8 cellular contexts compared by ENCODE assay signal in the genomic region with DNA sequence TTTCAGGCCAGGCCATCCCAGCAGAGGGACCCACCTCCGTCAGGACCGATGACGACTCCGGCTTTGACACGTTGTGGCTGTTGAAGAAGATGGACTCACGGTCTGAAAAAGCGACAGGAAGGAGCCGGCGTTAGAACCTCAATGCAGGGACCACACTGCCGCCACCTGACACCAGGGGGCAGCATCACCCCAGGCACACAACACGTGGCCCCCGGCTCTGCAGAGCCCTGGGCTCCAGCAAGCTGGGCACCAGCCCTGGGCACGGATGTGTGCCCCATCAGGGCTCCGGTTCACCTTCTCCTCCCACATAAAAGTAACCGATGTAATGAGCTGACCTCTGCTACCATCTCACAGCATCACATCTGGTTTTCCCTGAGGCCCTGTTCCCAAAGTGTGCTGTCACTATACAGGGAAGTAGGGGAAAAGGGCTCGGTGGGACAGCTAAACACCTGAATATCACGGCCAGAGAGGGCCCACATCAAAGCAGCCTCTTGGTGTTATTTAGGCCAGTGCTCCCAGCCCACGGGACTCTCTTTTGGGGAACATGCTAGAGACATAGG. TPM values are rescaled to one million over a fixed set of nuclear protein-coding genes. Genes with fewer than 3 reads are reported as not detected.
A peak's percentile ranks its signal among the peaks of the same experiment; 100 is the strongest.
DNase-seq lines count a peak whose midpoint lies in the region; ATAC-seq, FAIRE-seq and TF ChIP-seq lines count a peak whose summit lies in the region.

No MANE protein-coding gene starts in this region.

- peak; percentile 97 for TF ChIP-seq RAD21 in HepG2 (CRISPR knock-in tag; IDR thresholded peaks at IDR 0.05)

- peak; percentile 55 to 85 for DNase-seq in NCI-H446 (lab: John Stamatoyannopoulos, UW)
- DNase-seq in NCI-H446 treated with DMSO at 0.1 percent for 48 hours (lab: John Stamatoyannopoulos, UW) = no peak
- DNase-seq in NCI-H345 treated with DMSO at 0.1 percent for 48 hours (lab: John Stamatoyannopoulos, UW; ENCODE audit: unreplicated experiment) = peak; percentile 21
- peak; percentile 77 for DNase-seq in activated CD4-positive, alpha-beta T cell treated with anti-CD3 and anti-CD28 coated beads, Interleukin-2, amount 50 U/mL, for 1 hour
- DNase-seq in colonic mucosa = peak; percentile 82
- peak; percentile 37 for DNase-seq in HepG2 (ENCODE audit: low spot score)
- peak; percentile 55 to 69 (median 60) for DNase-seq in stimulated activated CD4-positive, alpha-beta T cell treated with anti-CD3 and anti-CD28 coated beads, TNF-alpha, amount 100 ng/mL, for 4 hours (ENCODE audit: low read depth in 3 of 3)

- ATAC-seq in HG02981 (IDR thresholded peaks at IDR 0.05; ENCODE audit: unreplicated experiment) (peak; percentile 73), HepG2 (peak; percentile 92)

- H4K20me1 ChIP-seq in HepG2 (ENCODE audit: insufficient read depth, low read length) = no peaks in the 10 kb centered on the region

- H3K27ac ChIP-seq in colonic mucosa (no peak overlapping the region), HepG2 (ENCODE audit: extremely low read length, insufficient read depth, low read length) (no peak overlapping the region)

- H3K4me3 ChIP-seq in colonic mucosa (no peak overlapping the region), HepG2 (replicated peaks in 1 of 3; ENCODE audit: insufficient read depth in 1 of 3, low read depth in 2 of 3, low read length in 3 of 3) (no peak overlapping the region)

- H3K4me1 ChIP-seq in colonic mucosa (no peaks in the 10 kb centered on the region), HepG2 (ENCODE audit: insufficient read depth, low read length) (no peaks in the 10 kb centered on the region)

- H3K79me2 ChIP-seq in HepG2 (ENCODE audit: insufficient read depth, low read length) = no peaks in the 10 kb centered on the region

- FAIRE-seq in HepG2 (lab: Jason Lieb, UNC) = peak; percentile 70

- CTCF ChIA-PET in HepG2 (lab: Yijun Ruan, JAX; ENCODE audit: low intra/inter-chr PET ratio, low total read pairs) = interaction anchor here (0.7 to 1.6 kb wide), 8 partner anchors 161 to 267 kb away, joined by 3 to 32 read pairs (median 5); partner anchors contain the start of gene ITPK1

- 32% methylated on average over 10 of the region's 18 CpGs for WGBS in HepG2 (ENCODE audit: low lambda C conversion rate)

- in situ Hi-C loops in HepG2 (cut with HindIII; ENCODE audit: extremely low pct_ligation_motif_present, low pct_unique_long_range_greater_than_20kb) = loop anchor here (5.0 to 10.0 kb wide), 2 partner anchors 163 to 185 kb away; partner anchors contain the start of gene ITPK1

- H3K4me2 ChIP-seq in HepG2 (ENCODE audit: low read depth, low read length) = no peak overlapping the region

- TF ChIP-seq CTCF in colonic mucosa (IDR thresholded peaks at IDR 0.05) = peak; percentile 96
- TF ChIP-seq CTCF in HepG2 (CRISPR knock-in tag; IDR thresholded peaks at IDR 0.05) = peak; percentile 97

- intact Hi-C loops in colonic mucosa (cut with DNase I) = loop anchor here (1.0 to 2.0 kb wide), 2 partner anchors 161 to 187 kb away; no protein-coding TSS in a partner anchor
- intact Hi-C loops in HepG2 (cut with micrococcal nuclease; ENCODE audit: unreplicated experiment) = loop anchor here (1.0 kb wide), 3 partner anchors 161 to 187 kb away; no protein-coding TSS in a partner anchor

- BruUV-seq in HepG2 (replicated peaks; lab: Mats Ljungman, UMichigan) = no TSS peak

- TF ChIP-seq EP300 in HepG2 (IDR thresholded peaks at IDR 0.05; ENCODE audit: low read depth in 2 of 2, low read length in 2 of 2) (no peak), HepG2 (CRISPR knock-in tag; IDR thresholded peaks at IDR 0.05; ENCODE audit: borderline replicate concordance) (no peak)

- H3K27me3 ChIP-seq in colonic mucosa (no peaks in the 10 kb centered on the region), HepG2 (ENCODE audit: control insufficient read depth in 1 of 2, insufficient read depth in 2 of 2, low read length in 2 of 2) (no peaks in the 10 kb centered on the region; a peak in 1 of 5 replicates)

- TF ChIP-seq POLR2A in HepG2 (IDR thresholded peaks at IDR 0.05; ENCODE audit: insufficient read depth in 1 of 2, low read depth in 2 of 2, low read length in 2 of 2) = no peak

- POLR2A ChIA-PET in HepG2 (lab: Yijun Ruan, JAX) = no interaction called here

- H3K36me3 ChIP-seq in colonic mucosa (peaks cover 5% of the 10 kb centered on the region), HepG2 (replicated peaks in 1 of 2; ENCODE audit: control insufficient read depth in 1 of 2, insufficient read depth in 2 of 2, low read length in 2 of 2) (peaks cover 7 to 14% of the 10 kb centered on the region in 2 experiments; a peak in 1 of 5 replicates)

- H3K9ac ChIP-seq in colonic mucosa (ENCODE audit: low read depth in 2 of 2, low read length in 2 of 2) (no peak overlapping the region), HepG2 (ENCODE audit: insufficient read depth, low read depth, low read length) (no peak overlapping the region)

- no peak overlapping the region for H2AFZ ChIP-seq in HepG2 (ENCODE audit: low read length)

- H3K9me3 ChIP-seq in colonic mucosa (no peaks in the 10 kb centered on the region), HepG2 (ENCODE audit: low read length) (no peaks in the 10 kb centered on the region)

TF ChIP-seq in HepG2, 621 proteins besides CTCF, POLR2A, EP300 and RAD21 (continues in another document):
- TF ChIP-seq SRSF4 (IDR thresholded peaks at IDR 0.05; ENCODE audit: low read depth, low read length, poor library complexity, severe bottlenecking) (no peak), CBX5 (CRISPR knock-in tag; IDR thresholded peaks at IDR 0.05; ENCODE audit: borderline replicate concordance) (0 out of 2 replicates have a peak, but pooled peaks have one; percentile 50), SMAD9 (CRISPR knock-in tag; IDR thresholded peaks at IDR 0.05) (no peak), KDM5B (CRISPR knock-in tag; IDR thresholded peaks at IDR 0.05; ENCODE audit: borderline replicate concordance) (peak; percentile 29; the same call in 1 of the 2 replicates), KDM2A (CRISPR knock-in tag; IDR thresholded peaks at IDR 0.05; ENCODE audit: borderline replicate concordance, low read depth) (peak; percentile 72), SMC3 (IDR thresholded peaks at IDR 0.05; ENCODE audit: low read length) (peak; percentile 85), MIXL1 (CRISPR knock-in tag; IDR thresholded peaks at IDR 0.05) (0 out of 2 replicates have a peak, but pooled peaks have one; percentile 14), HNRNPL (IDR thresholded peaks at IDR 0.05; ENCODE audit: low read depth, low read length) (peak; percentile 95), SMARCC2 (IDR thresholded peaks at IDR 0.05) (no peak), ZNF891 (CRISPR knock-in tag; IDR thresholded peaks at IDR 0.05) (peak; percentile 16; the same call in 1 of the 2 replicates), NR2F6 (IDR thresholded peaks at IDR 0.05) (no peak), NR2F6 (CRISPR knock-in tag; IDR thresholded peaks at IDR 0.05) (peak; percentile 19; the same call in 1 of the 2 replicates), JUNB (CRISPR knock-in tag; IDR thresholded peaks at IDR 0.05; ENCODE audit: borderline replicate concordance) (no peak), SALL1 (CRISPR knock-in tag; IDR thresholded peaks at IDR 0.05) (peak; percentile 37; the same call in 1 of the 2 replicates), MEIS1 (CRISPR knock-in tag; IDR thresholded peaks at IDR 0.05; ENCODE audit: borderline replicate concordance) (no peak), MXD4 (CRISPR knock-in tag; IDR thresholded peaks at IDR 0.05) (0 out of 2 replicates have a peak, but pooled peaks have one; percentile 34)
- TF ChIP-seq, protein P1, sequence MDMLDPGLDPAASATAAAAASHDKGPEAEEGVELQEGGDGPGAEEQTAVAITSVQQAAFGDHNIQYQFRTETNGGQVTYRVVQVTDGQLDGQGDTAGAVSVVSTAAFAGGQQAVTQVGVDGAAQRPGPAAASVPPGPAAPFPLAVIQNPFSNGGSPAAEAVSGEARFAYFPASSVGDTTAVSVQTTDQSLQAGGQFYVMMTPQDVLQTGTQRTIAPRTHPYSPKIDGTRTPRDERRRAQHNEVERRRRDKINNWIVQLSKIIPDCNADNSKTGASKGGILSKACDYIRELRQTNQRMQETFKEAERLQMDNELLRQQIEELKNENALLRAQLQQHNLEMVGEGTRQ (IDR thresholded peaks at IDR 0.05; ENCODE audit: low read depth, low read length) = peak; percentile 31; the same call in 1 of the 2 replicates
- TF ChIP-seq, protein P1 (CRISPR knock-in tag; IDR thresholded peaks at IDR 0.05; ENCODE audit: borderline replicate concordance) = no peak

RNA-seq across cellular contexts. Expression of gene CHGA, which starts 29.0 kb away (rescaled TPM):
- 100 to 1,000 TPM; 137 to 326 TPM for total RNA-seq in colonic mucosa
- total RNA-seq in HepG2 (2016; rRNA removed; fragmentation: Illumina TruSeq; extraction: Trizol) = not detected in 2 replicates
- not detected in 2 replicates for total RNA-seq in HepG2 (2016; cell fraction: cytosol; rRNA removed; fragmentation: Illumina TruSeq; extraction: Trizol; ENCODE audit: low read depth)
- not detected in 2 replicates for total RNA-seq in HepG2 (2016; cell fraction: insoluble cytoplasmic fraction; rRNA removed; fragmentation: Illumina TruSeq; extraction: Trizol)
- total RNA-seq in HepG2 (2016; cell fraction: membrane; rRNA removed; fragmentation: Illumina TruSeq; extraction: Trizol) = not detected in 2 replicates
- total RNA-seq in HepG2 (2016; cell fraction: nucleus; rRNA removed; fragmentation: Illumina TruSeq; extraction: Trizol) = not detected in 2 replicates
- polyA plus RNA-seq in HepG2 (2011; rRNA removed) = not detected in 2 replicates
- not detected in 2 replicates for polyA plus RNA-seq in HepG2 (2011; cell fraction: cytosol; rRNA removed)
- not detected in 2 replicates for polyA plus RNA-seq in HepG2 (2011; cell fraction: nucleus; rRNA removed)
- not detected in 2 replicates for polyA plus RNA-seq in HepG2 (2012)
- polyA plus RNA-seq in HepG2 (2016; cell fraction: cytosol; fragmentation: Illumina TruSeq; extraction: Trizol; ENCODE audit: low read depth) = not detected in 2 replicates
- polyA plus RNA-seq in HepG2 (2016; cell fraction: insoluble cytoplasmic fraction; fragmentation: Illumina TruSeq; extraction: Trizol; ENCODE audit: low read depth) = not detected in 2 replicates
- not detected in 2 replicates for polyA plus RNA-seq in HepG2 (2016; cell fraction: membrane; fragmentation: Illumina TruSeq; extraction: Trizol; ENCODE audit: low read depth)
- not detected in 2 replicates for polyA plus RNA-seq in HepG2 (2016; cell fraction: nucleus; fragmentation: Illumina TruSeq; extraction: Trizol; ENCODE audit: insufficient read depth, low read depth)
- 0.44 TPM in 1 of 2 replicates, not detected in the other for polyA minus RNA-seq in HepG2 (2011; rRNA and poly(A)+ RNA removed; ENCODE audit: low replicate concordance)
- not detected in 2 replicates for polyA minus RNA-seq in HepG2 (2011; cell fraction: cytosol; rRNA and poly(A)+ RNA removed)
- polyA minus RNA-seq in HepG2 (2011; cell fraction: nucleus; rRNA and poly(A)+ RNA removed) = not detected in 2 replicates

Comparison
In these comparisons a context has a peak if more than half of its experiments do, and no peak if none do; other contexts are left out.
1. RNA of gene CHGA, which starts 29.0 kb away (total RNA-seq): 137 to 326 TPM in colonic mucosa; not detected in HepG2; every median in the first group is over 100 times any median in the second.